In genomic region chr5:60715201-60715928, GRCh38 we compare ENCODE assay signal across 3 cellular contexts. TPM values are rescaled to one million over a fixed set of nuclear protein-coding genes. Genes with fewer than 3 reads are reported as not detected.
A peak's percentile ranks its signal among the peaks of the same experiment; 100 is the strongest.
DNase-seq lines count a peak whose midpoint lies in the region; ATAC-seq, FAIRE-seq and TF ChIP-seq lines count a peak whose summit lies in the region.
"Not testable (repeated sequence)": the region's sequence is repeated elsewhere in the genome, so short reads cannot be mapped to it uniquely, and the experiment has no call there.

No MANE protein-coding gene starts in this region.

- not testable (repeated sequence) for H3K9ac ChIP-seq in kidney (ENCODE audit: low read length in 2 of 2); HepG2 (ENCODE audit: insufficient read depth, low read depth, low read length)

- BruUV-seq in HepG2 (replicated peaks; lab: Mats Ljungman, UMichigan) = not testable (repeated sequence)

- not testable (repeated sequence) for H4K20me1 ChIP-seq in HepG2 (ENCODE audit: insufficient read depth, low read length)

- WGBS in HepG2 (ENCODE audit: low lambda C conversion rate) = 0% methylated on average over 3 of the region's 3 CpGs

- not testable (repeated sequence) for FAIRE-seq in kidney (lab: Jason Lieb, UNC); HepG2 (lab: Jason Lieb, UNC)

- H3K4me3 ChIP-seq in kidney (ENCODE audit: low read length in 2 of 2); HepG2 (replicated peaks in 1 of 3; ENCODE audit: insufficient read depth in 1 of 3, low read depth in 2 of 3, low read length in 3 of 3): not testable (repeated sequence)

- not testable (repeated sequence) for H3K27me3 ChIP-seq in HepG2 (ENCODE audit: control insufficient read depth in 1 of 2, insufficient read depth in 2 of 2, low read length in 2 of 2)

- peak overlapping the region; percentile 12; the same call in 1 of the 2 replicates for H3K4me2 ChIP-seq in HepG2 (ENCODE audit: low read depth, low read length)

- H3K36me3 ChIP-seq in kidney (ENCODE audit: control insufficient read depth in 1 of 2, insufficient read depth in 2 of 2, low read length in 2 of 2); HepG2 (replicated peaks in 1 of 2; ENCODE audit: control insufficient read depth in 1 of 2, insufficient read depth in 2 of 2, low read length in 2 of 2): not testable (repeated sequence)

- TF ChIP-seq RAD21 in HepG2 (CRISPR knock-in tag; IDR thresholded peaks at IDR 0.05) = not testable (repeated sequence)

- not testable (repeated sequence) for H3K27ac ChIP-seq in kidney (ENCODE audit: low read depth in 2 of 2, low read length in 2 of 2); HepG2 (ENCODE audit: extremely low read length, insufficient read depth, low read length)

- not testable (repeated sequence) for H3K9me3 ChIP-seq in kidney (ENCODE audit: control insufficient read depth in 1 of 2, low read length in 2 of 2); HepG2 (ENCODE audit: low read length)

- TF ChIP-seq EP300 in HepG2 (IDR thresholded peaks at IDR 0.05; ENCODE audit: low read depth in 2 of 2, low read length in 2 of 2); HepG2 (CRISPR knock-in tag; IDR thresholded peaks at IDR 0.05; ENCODE audit: borderline replicate concordance): not testable (repeated sequence)

- POLR2A ChIA-PET in HepG2 (lab: Yijun Ruan, JAX) = interaction anchor here (1.4 kb wide), 1 partner anchor 15 kb away, joined by 4 read pairs; the partner anchor contains the start of gene DEPDC1B

- intact Hi-C loops in kidney (cut with DNase I); HepG2 (cut with micrococcal nuclease; ENCODE audit: unreplicated experiment): not testable (repeated sequence)

- in situ Hi-C loops in HepG2 (cut with HindIII; ENCODE audit: extremely low pct_ligation_motif_present, low pct_unique_long_range_greater_than_20kb) = not testable (repeated sequence)

- H3K79me2 ChIP-seq in HepG2 (ENCODE audit: insufficient read depth, low read length) = not testable (repeated sequence)

- not testable (repeated sequence) for TF ChIP-seq POLR2A in HepG2 (IDR thresholded peaks at IDR 0.05; ENCODE audit: insufficient read depth in 1 of 2, low read depth in 2 of 2, low read length in 2 of 2)

- not testable (repeated sequence) for H2AFZ ChIP-seq in HepG2 (ENCODE audit: low read length)

- ATAC-seq in HepG2 = peak; percentile 65

- peak; percentile 4 for DNase-seq in NCI-H2171 treated with DMSO at 0.1 percent for 48 hours (lab: John Stamatoyannopoulos, UW)
- peak; percentile 23 for DNase-seq in kidney
- DNase-seq in HepG2 (ENCODE audit: low spot score) = not testable (repeated sequence)

- H3K4me1 ChIP-seq in kidney (ENCODE audit: control insufficient read depth in 1 of 2, insufficient read depth in 1 of 2, low read depth in 1 of 2, low read length in 2 of 2); HepG2 (ENCODE audit: insufficient read depth, low read length): not testable (repeated sequence)

- CTCF ChIA-PET in HepG2 (lab: Yijun Ruan, JAX; ENCODE audit: low intra/inter-chr PET ratio, low total read pairs) = not testable (repeated sequence)

- TF ChIP-seq CTCF in kidney (IDR thresholded peaks at IDR 0.05; ENCODE audit: borderline replicate concordance, extremely low read depth, insufficient read depth); HepG2 (CRISPR knock-in tag; IDR thresholded peaks at IDR 0.05): not testable (repeated sequence)

TF ChIP-seq in HepG2, 621 proteins besides CTCF, POLR2A, EP300 and RAD21:
- TF ChIP-seq ZNF17 (CRISPR knock-in tag; IDR thresholded peaks at IDR 0.05) (0 out of 2 replicates have a peak, but pooled peaks have one; percentile 75), FOXA1 (CRISPR knock-in tag; IDR thresholded peaks at IDR 0.05) (0 out of 2 replicates have a peak, but pooled peaks have one; percentile 19), FOXA3 (CRISPR knock-in tag; IDR thresholded peaks at IDR 0.05) (0 out of 2 replicates have a peak, but pooled peaks have one; percentile 15)
- TF ChIP-seq FOXA1 (IDR thresholded peaks at IDR 0.05) = not testable (repeated sequence)

RNA-seq across cellular contexts. Expression of gene DEPDC1B, which starts 15.4 kb away (rescaled TPM):
- total RNA-seq in kidney (0.50 TPM), HepG2 (2016; rRNA removed; fragmentation: Illumina TruSeq; extraction: Trizol) (51.3 and 78.3 TPM in 2 replicates)
- polyA plus RNA-seq in kidney (ENCODE audit: insufficient read depth, low read depth, low replicate concordance) (5.2 TPM), HepG2 (2011; rRNA removed) (17.4 and 29.5 TPM in 2 replicates)
- 20.3 and 23.4 TPM in 2 replicates for total RNA-seq in HepG2 (2016; cell fraction: cytosol; rRNA removed; fragmentation: Illumina TruSeq; extraction: Trizol; ENCODE audit: low read depth)
- total RNA-seq in HepG2 (2016; cell fraction: insoluble cytoplasmic fraction; rRNA removed; fragmentation: Illumina TruSeq; extraction: Trizol) = 50.7 and 80.3 TPM in 2 replicates
- total RNA-seq in HepG2 (2016; cell fraction: membrane; rRNA removed; fragmentation: Illumina TruSeq; extraction: Trizol) = 37.8 and 40.8 TPM in 2 replicates
- 49.8 and 56.2 TPM in 2 replicates for total RNA-seq in HepG2 (2016; cell fraction: nucleus; rRNA removed; fragmentation: Illumina TruSeq; extraction: Trizol)
- polyA plus RNA-seq in HepG2 (2011; cell fraction: cytosol; rRNA removed) = 12.4 and 12.8 TPM in 2 replicates
- 12.1 and 13.2 TPM in 2 replicates for polyA plus RNA-seq in HepG2 (2011; cell fraction: nucleus; rRNA removed)
- 15.8 and 32.2 TPM in 2 replicates for polyA plus RNA-seq in HepG2 (2012)
- 7.2 and 7.9 TPM in 2 replicates for polyA plus RNA-seq in HepG2 (2016; cell fraction: cytosol; fragmentation: Illumina TruSeq; extraction: Trizol; ENCODE audit: low read depth)
- polyA plus RNA-seq in HepG2 (2016; cell fraction: insoluble cytoplasmic fraction; fragmentation: Illumina TruSeq; extraction: Trizol; ENCODE audit: low read depth) = 77.7 and 85.4 TPM in 2 replicates
- 24.4 and 26.0 TPM in 2 replicates for polyA plus RNA-seq in HepG2 (2016; cell fraction: membrane; fragmentation: Illumina TruSeq; extraction: Trizol; ENCODE audit: low read depth)
- 50.0 and 51.3 TPM in 2 replicates for polyA plus RNA-seq in HepG2 (2016; cell fraction: nucleus; fragmentation: Illumina TruSeq; extraction: Trizol; ENCODE audit: insufficient read depth, low read depth)
- polyA minus RNA-seq in HepG2 (2011; rRNA and poly(A)+ RNA removed; ENCODE audit: low replicate concordance) = 26.5 and 33.0 TPM in 2 replicates
- polyA minus RNA-seq in HepG2 (2011; cell fraction: cytosol; rRNA and poly(A)+ RNA removed) = 17.7 and 22.7 TPM in 2 replicates
- polyA minus RNA-seq in HepG2 (2011; cell fraction: nucleus; rRNA and poly(A)+ RNA removed) = 68.6 and 83.3 TPM in 2 replicates

Comparison
In these comparisons a context has a peak if more than half of its experiments do, and no peak if none do; other contexts are left out.
1. RNA of gene DEPDC1B, which starts 15.4 kb away (total RNA-seq): 20.3 to 80.3 TPM in HepG2; 0.50 TPM in kidney (single experiment); every median in the first group is over 10 times any median in the second.